13 cellular contexts compared by ENCODE assay signal in the genomic region with DNA sequence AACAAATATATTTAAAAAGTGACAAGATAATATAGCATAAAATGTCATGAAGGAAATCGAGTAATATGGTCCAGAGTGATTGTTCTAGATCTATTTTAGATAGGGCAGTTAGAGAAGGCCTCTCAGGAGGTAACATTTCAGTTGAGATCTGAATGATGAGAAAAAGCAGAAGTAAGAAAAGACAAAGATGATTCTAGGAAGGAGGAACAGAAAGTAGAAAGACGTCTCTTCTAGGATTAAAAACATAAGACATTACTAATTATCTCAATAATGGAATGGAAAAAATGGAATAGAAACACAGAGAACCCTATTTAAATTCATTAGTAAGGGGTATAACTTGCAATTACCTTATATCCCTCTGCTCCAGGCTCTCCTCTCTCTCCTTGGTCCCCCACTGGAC.
DNase-seq lines count a peak whose midpoint lies in the region; ATAC-seq and TF ChIP-seq lines count a peak whose summit lies in the region.
"Had no signal": no experiment of that assay in that cellular context is flagged by ENCODE, and none has a peak within 500 bp of the region (broad histone marks: within the 10 kb centered on the region; RNA-seq: fewer than 3 reads in every experiment).

No MANE protein-coding gene starts in this region.

- CTCF ChIA-PET in A673 (lab: Charles Lee), result no interaction called here

- no peaks in the 10 kb centered on the region for H3K4me1 ChIP-seq in A673 (ENCODE audit: insufficient read depth, low read length, poor library complexity, severe bottlenecking)
- H3K4me1 ChIP-seq: stomach had no signal

- H3K27me3 Mint-ChIP-seq in osteocyte (ENCODE audit: unreplicated experiment), result peaks cover 9% of the 10 kb centered on the region

- DNase-seq in SIG-M5 treated with dmso at 0.1 percent for 504 hours (lab: John Stamatoyannopoulos, UW; ENCODE audit: unreplicated experiment) (peak; percentile 15), SIG-M5 (lab: John Stamatoyannopoulos, UW) (no peak), osteocyte (ENCODE audit: extremely low spot score, unreplicated experiment) (no peak), SHP77 treated with DMSO at 0.1 percent for 48 hours (lab: John Stamatoyannopoulos, UW) (no peak), NCI-H2227 (lab: John Stamatoyannopoulos, UW; ENCODE audit: unreplicated experiment) (no peak), A673 (ENCODE audit: low spot score) (no peak)
- DNase-seq: activated gamma-delta T cell, NCI-H2107, Right ventricle myocardium superior, stomach had no signal

- H3K4me3 ChIP-seq in A673 (ENCODE audit: low read depth, low read length, poor library complexity, severe bottlenecking), result no peak overlapping the region
- H3K4me3 ChIP-seq: stomach had no signal

- no peak overlapping the region for H3K27ac Mint-ChIP-seq in osteocyte (ENCODE audit: unreplicated experiment)

- no peaks in the 10 kb centered on the region for H3K4me1 Mint-ChIP-seq in osteocyte (ENCODE audit: unreplicated experiment)

- no peak overlapping the region for H3K27ac ChIP-seq in A673 (ENCODE audit: low read depth, low read length, poor library complexity, severe bottlenecking)
- H3K27ac ChIP-seq: 22Rv1, stomach had no signal

- H3K36me3 Mint-ChIP-seq in osteocyte (ENCODE audit: unreplicated experiment), result no peaks in the 10 kb centered on the region

- H3K9me3 Mint-ChIP-seq in osteocyte (ENCODE audit: unreplicated experiment), result no peaks in the 10 kb centered on the region

- peaks cover 11% of the 10 kb centered on the region for H3K27me3 ChIP-seq in A673 (replicated peaks; ENCODE audit: insufficient read depth, low read depth, low read length, poor library complexity)
- H3K27me3 ChIP-seq: stomach had no signal

- no peaks in the 10 kb centered on the region for H3K36me3 ChIP-seq in A673 (ENCODE audit: insufficient read depth, low read length, poor library complexity, severe bottlenecking)
- H3K36me3 ChIP-seq: stomach had no signal

- TF ChIP-seq CTCF in osteocyte (IDR thresholded peaks at IDR 0.05) (no peak), A673 (conservative IDR thresholded peaks at IDR 0.05; ENCODE audit: low read depth, low read length) (no peak)

- no peaks in the 10 kb centered on the region for H3K9me3 ChIP-seq in A673 (ENCODE audit: low read depth, low read length, poor library complexity, severe bottlenecking)
- H3K9me3 ChIP-seq: stomach had no signal

- no peak overlapping the region for H3K4me3 Mint-ChIP-seq in osteocyte (ENCODE audit: unreplicated experiment)

- ATAC-seq in HG02610 (IDR thresholded peaks at IDR 0.05; ENCODE audit: unreplicated experiment) (peak; percentile 93), HG03520 (IDR thresholded peaks at IDR 0.05; ENCODE audit: unreplicated experiment) (peak; percentile 84)

- POLR2A ChIA-PET in A673 (lab: Charles Lee; ENCODE audit: low non-redundant PET), result no interaction called here

- intact Hi-C loops in A673 (cut with micrococcal nuclease; ENCODE audit: unreplicated experiment), result no loop called here

- BruUV-seq in A673 (replicated peaks; lab: Mats Ljungman, UMichigan), result no TSS peak
